In the genomic region with DNA sequence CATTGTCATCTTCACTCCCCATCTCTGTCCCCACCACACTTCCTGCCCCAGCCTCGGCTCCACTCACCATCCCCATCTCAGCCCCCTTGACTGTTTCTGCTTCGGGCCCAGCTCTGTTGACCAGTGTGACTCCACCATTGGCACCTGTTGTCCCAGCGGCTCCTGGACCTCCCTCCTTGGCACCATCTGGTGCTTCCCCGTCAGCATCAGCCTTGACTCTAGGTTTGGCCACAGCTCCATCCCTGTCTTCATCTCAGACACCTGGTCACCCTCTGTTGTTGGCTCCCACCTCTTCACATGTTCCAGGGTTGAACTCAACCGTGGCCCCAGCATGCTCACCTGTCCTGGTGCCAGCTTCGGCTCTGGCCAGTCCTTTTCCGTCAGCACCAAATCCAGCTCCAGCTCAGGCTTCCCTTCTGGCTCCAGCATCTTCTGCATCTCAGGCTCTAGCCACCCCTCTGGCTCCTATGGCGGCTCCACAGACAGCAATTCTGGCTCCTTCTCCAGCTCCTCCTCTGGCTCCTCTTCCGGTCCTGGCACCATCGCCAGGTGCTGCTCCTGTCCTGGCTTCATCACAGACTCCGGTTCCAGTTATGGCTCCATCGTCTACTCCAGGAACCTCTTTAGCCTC, we compare ENCODE assay signal across 2 cellular contexts.
TF ChIP-seq lines count a peak whose summit lies in the region.

No MANE protein-coding gene starts in this region.

TF ChIP-seq in GM23338, 12 proteins besides CTCF, POLR2A, EP300 and RAD21 (continues in another document):
- TF ChIP-seq EZH2 (IDR thresholded peaks at IDR 0.05; ENCODE audit: low read depth, unreplicated experiment): no peak
- TF ChIP-seq, protein P1, sequence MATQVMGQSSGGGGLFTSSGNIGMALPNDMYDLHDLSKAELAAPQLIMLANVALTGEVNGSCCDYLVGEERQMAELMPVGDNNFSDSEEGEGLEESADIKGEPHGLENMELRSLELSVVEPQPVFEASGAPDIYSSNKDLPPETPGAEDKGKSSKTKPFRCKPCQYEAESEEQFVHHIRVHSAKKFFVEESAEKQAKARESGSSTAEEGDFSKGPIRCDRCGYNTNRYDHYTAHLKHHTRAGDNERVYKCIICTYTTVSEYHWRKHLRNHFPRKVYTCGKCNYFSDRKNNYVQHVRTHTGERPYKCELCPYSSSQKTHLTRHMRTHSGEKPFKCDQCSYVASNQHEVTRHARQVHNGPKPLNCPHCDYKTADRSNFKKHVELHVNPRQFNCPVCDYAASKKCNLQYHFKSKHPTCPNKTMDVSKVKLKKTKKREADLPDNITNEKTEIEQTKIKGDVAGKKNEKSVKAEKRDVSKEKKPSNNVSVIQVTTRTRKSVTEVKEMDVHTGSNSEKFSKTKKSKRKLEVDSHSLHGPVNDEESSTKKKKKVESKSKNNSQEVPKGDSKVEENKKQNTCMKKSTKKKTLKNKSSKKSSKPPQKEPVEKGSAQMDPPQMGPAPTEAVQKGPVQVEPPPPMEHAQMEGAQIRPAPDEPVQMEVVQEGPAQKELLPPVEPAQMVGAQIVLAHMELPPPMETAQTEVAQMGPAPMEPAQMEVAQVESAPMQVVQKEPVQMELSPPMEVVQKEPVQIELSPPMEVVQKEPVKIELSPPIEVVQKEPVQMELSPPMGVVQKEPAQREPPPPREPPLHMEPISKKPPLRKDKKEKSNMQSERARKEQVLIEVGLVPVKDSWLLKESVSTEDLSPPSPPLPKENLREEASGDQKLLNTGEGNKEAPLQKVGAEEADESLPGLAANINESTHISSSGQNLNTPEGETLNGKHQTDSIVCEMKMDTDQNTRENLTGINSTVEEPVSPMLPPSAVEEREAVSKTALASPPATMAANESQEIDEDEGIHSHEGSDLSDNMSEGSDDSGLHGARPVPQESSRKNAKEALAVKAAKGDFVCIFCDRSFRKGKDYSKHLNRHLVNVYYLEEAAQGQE (IDR thresholded peaks at IDR 0.05; ENCODE audit: unreplicated experiment): no peak
- no peak for TF ChIP-seq POLR2AphosphoS5 (IDR thresholded peaks at IDR 0.05; ENCODE audit: low read depth)
- no peak for TF ChIP-seq ZNF114 (CRISPR knock-in tag; IDR thresholded peaks at IDR 0.05)
- TF ChIP-seq ETS1 (IDR thresholded peaks at IDR 0.05): no peak
- no peak for TF ChIP-seq JUNB (IDR thresholded peaks at IDR 0.05; ENCODE audit: unreplicated experiment)
- TF ChIP-seq ZNF331 (CRISPR knock-in tag; IDR thresholded peaks at IDR 0.05; ENCODE audit: low read depth): no peak
- TF ChIP-seq EZH2phosphoT487 (IDR thresholded peaks at IDR 0.05; ENCODE audit: unreplicated experiment): no peak
- no peak for TF ChIP-seq NANOG (IDR thresholded peaks at IDR 0.05; ENCODE audit: borderline replicate concordance)

TF ChIP-seq in K562, 482 proteins besides CTCF, POLR2A, EP300 and RAD21:
- TF ChIP-seq ZNF589 (CRISPR knock-in tag; IDR thresholded peaks at IDR 0.05; ENCODE audit: low read depth) (no peak), POLR2AphosphoS5 (IDR thresholded peaks at IDR 0.05; ENCODE audit: control insufficient read depth, insufficient read depth, low read depth, low read length) (no peak), ZMIZ1 (IDR thresholded peaks at IDR 0.05; ENCODE audit: low read depth in 2 of 2, low read length in 2 of 2) (no peak), SMAD4 (CRISPR knock-in tag; conservative IDR thresholded peaks at IDR 0.05) (no peak), ZNF76 (CRISPR knock-in tag; IDR thresholded peaks at IDR 0.05; ENCODE audit: borderline replicate concordance) (no peak), CUX1 (CRISPR knock-in tag; IDR thresholded peaks at IDR 0.05) (no peak)
- TF ChIP-seq, protein P2, sequence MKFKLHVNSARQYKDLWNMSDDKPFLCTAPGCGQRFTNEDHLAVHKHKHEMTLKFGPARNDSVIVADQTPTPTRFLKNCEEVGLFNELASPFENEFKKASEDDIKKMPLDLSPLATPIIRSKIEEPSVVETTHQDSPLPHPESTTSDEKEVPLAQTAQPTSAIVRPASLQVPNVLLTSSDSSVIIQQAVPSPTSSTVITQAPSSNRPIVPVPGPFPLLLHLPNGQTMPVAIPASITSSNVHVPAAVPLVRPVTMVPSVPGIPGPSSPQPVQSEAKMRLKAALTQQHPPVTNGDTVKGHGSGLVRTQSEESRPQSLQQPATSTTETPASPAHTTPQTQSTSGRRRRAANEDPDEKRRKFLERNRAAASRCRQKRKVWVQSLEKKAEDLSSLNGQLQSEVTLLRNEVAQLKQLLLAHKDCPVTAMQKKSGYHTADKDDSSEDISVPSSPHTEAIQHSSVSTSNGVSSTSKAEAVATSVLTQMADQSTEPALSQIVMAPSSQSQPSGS (CRISPR knock-in tag; IDR thresholded peaks at IDR 0.05): no peak
- TF ChIP-seq, protein P3, sequence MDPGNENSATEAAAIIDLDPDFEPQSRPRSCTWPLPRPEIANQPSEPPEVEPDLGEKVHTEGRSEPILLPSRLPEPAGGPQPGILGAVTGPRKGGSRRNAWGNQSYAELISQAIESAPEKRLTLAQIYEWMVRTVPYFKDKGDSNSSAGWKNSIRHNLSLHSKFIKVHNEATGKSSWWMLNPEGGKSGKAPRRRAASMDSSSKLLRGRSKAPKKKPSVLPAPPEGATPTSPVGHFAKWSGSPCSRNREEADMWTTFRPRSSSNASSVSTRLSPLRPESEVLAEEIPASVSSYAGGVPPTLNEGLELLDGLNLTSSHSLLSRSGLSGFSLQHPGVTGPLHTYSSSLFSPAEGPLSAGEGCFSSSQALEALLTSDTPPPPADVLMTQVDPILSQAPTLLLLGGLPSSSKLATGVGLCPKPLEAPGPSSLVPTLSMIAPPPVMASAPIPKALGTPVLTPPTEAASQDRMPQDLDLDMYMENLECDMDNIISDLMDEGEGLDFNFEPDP (CRISPR knock-in tag; IDR thresholded peaks at IDR 0.05): no peak
